27 cellular contexts compared by ENCODE assay signal in the genomic region with DNA sequence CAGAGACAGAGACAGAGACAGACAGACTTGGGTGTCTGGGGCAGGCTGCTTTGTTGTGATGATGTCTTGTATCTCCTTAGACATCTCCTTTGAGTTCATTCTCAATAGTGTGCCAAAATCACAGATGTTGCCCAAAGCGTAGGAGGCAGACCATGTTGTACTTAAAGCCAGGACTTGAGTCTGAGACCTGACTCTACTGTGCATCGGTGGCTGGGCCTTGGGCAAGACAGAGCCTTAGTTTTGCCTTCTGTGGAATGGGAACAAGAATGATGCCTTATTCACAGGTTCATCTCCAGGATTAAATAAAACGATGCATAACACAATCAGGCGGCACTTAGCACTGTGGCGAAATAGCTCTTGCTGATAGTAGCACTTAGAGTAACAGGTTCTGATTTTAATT.
"Had no signal": no experiment of that assay in that cellular context is flagged by ENCODE, and none has a peak within 500 bp of the region (broad histone marks: within the 10 kb centered on the region; RNA-seq: fewer than 3 reads in every experiment).

No MANE protein-coding gene starts in this region.

- H2AFZ ChIP-seq: neural progenitor cell, parathyroid adenoma had no signal

- H3K27me3 ChIP-seq: neural progenitor cell, ovary, testis, tibial artery, uterus had no signal

- H3K36me3 ChIP-seq: neural progenitor cell, ovary, spleen, suprapubic skin, tibial artery, transverse colon, upper lobe of right lung, uterus had no signal

- DNase-seq: natural killer cell; occipital lobe; ovary; psoas muscle; right cardiac atrium; spleen; stimulated activated CD4-positive, alpha-beta T cell treated with anti-CD3 and anti-CD28 coated beads, Interleukin-12 subunit alpha, Interleukin-12 subunit beta, amount 100 ng/mL, for 4 hours; stimulated activated CD4-positive, alpha-beta T cell treated with anti-CD3 and anti-CD28 coated beads, Interleukin-1b, Interleukin-23, amount 100 ng/mL, for 48 hours; stimulated activated CD4-positive, alpha-beta T cell treated with anti-CD3 and anti-CD28 coated beads, Interleukin-4, amount 100 ng/mL, for 1 hour; stimulated activated CD4-positive, alpha-beta T cell treated with anti-CD3 and anti-CD28 coated beads, Interleukin-4, amount 100 ng/mL, for 4 hours; stimulated activated CD8-positive, alpha-beta memory T cell treated with anti-CD3 and anti-CD28 coated beads, Interleukin-4, amount 100 ng/mL, for 48 hours; stimulated activated naive CD4-positive, alpha-beta T cell; stimulated activated naive CD8-positive, alpha-beta T cell treated with anti-CD3 and anti-CD28 coated beads, Interleukin-15, amount 100 ng/mL, for 72 hours; stimulated activated naive CD8-positive, alpha-beta T cell treated with anti-CD3 and anti-CD28 coated beads, Interleukin-15, Interleukin-2, amounts not matched to agents 100 U/mL and 50 U/mL, for 24 hours; substantia nigra; testis; tibial artery; transverse colon; upper lobe of right lung; uterus had no signal

- H3K4me3 ChIP-seq: neural progenitor cell, ovary, psoas muscle, skin epidermis, smooth muscle cell, spleen, suprapubic skin, testis, tibial artery, transverse colon, upper lobe of right lung, uterus had no signal

- ATAC-seq: natural killer cell; psoas muscle; right cardiac atrium; sciatic nerve; stimulated activated memory B cell treated with anti-CD40 and anti-IgM and Interleukin-4, amounts not matched to agents 10 μg/mL and 1 μg/mL and 100 μg/mL, for 72 hours; stimulated activated naive CD8-positive, alpha-beta T cell treated with anti-CD3 and anti-CD28 coated beads, Interleukin-15, amount 100 ng/mL, for 72 hours; stimulated activated naive CD8-positive, alpha-beta T cell treated with anti-CD3 and anti-CD28 coated beads, Interleukin-15, Interleukin-2, amounts not matched to agents 100 U/mL and 50 U/mL, for 24 hours; upper lobe of right lung had no signal

- H3K4me2 ChIP-seq: neural progenitor cell, smooth muscle cell had no signal

- H3K9me3 ChIP-seq: testis, transverse colon, upper lobe of right lung had no signal

- H3K27ac ChIP-seq: neural progenitor cell, ovary, parathyroid adenoma, psoas muscle, skin epidermis, spleen, suprapubic skin, testis, tibial artery, transverse colon, upper lobe of right lung, uterus had no signal

- H3K79me2 ChIP-seq: parathyroid adenoma had no signal

- H3K9ac ChIP-seq: neural progenitor cell, parathyroid adenoma had no signal

- H3K4me1 ChIP-seq: parathyroid adenoma, psoas muscle, spleen, suprapubic skin, tibial artery, transverse colon, upper lobe of right lung, uterus had no signal
